8 cellular contexts compared by ENCODE assay signal in genomic region chr22:46054091-46054877, GRCh38.
DNase-seq lines count a peak whose midpoint lies in the region; ATAC-seq and TF ChIP-seq lines count a peak whose summit lies in the region.

No MANE protein-coding gene starts in this region.

- TF ChIP-seq POLR2A in HCT116 (IDR thresholded peaks at IDR 0.05; ENCODE audit: borderline replicate concordance, extremely low read depth, insufficient read depth, insufficient read length): peak; percentile 11

- no peak overlapping the region for H2AFZ ChIP-seq in HCT116 (ENCODE audit: low read depth, low read length, poor library complexity, severe bottlenecking)

- H3K27me3 Mint-ChIP-seq in CD14-positive monocyte (ENCODE audit: low read depth in 3 of 3) (no peaks in the 10 kb centered on the region), memory B cell (no peaks in the 10 kb centered on the region)

- H3K9ac ChIP-seq in HCT116 (ENCODE audit: low read length): peak overlapping the region; percentile 89

- H3K79me2 ChIP-seq in HCT116 (ENCODE audit: insufficient read depth, low read length): peaks cover 53% of the 10 kb centered on the region

- no peak for TF ChIP-seq RAD21 in HCT116 (IDR thresholded peaks at IDR 0.05; ENCODE audit: low read depth)

- H3K27me3 ChIP-seq in HCT116 (ENCODE audit: insufficient read depth, low read length): no peaks in the 10 kb centered on the region
- no peaks in the 10 kb centered on the region for H3K27me3 ChIP-seq in effector memory CD4-positive, alpha-beta T cell (replicated peaks; ENCODE audit: control insufficient read depth, insufficient read depth, low read length, poor library complexity, severe bottlenecking)

- H3K4me1 Mint-ChIP-seq in CD14-positive monocyte (peaks cover 76% of the 10 kb centered on the region), memory B cell (peaks cover 30% of the 10 kb centered on the region)

- H3K9me3 Mint-ChIP-seq in CD14-positive monocyte: peaks cover 0 to 2% (median 0%) of the 10 kb centered on the region in 7 donors
- no peaks in the 10 kb centered on the region for H3K9me3 Mint-ChIP-seq in memory B cell

- H3K36me3 Mint-ChIP-seq in CD14-positive monocyte (peaks cover 11 to 43% of the 10 kb centered on the region in 2 donors), memory B cell (no peaks in the 10 kb centered on the region)

- H3K4me2 ChIP-seq in HCT116 (ENCODE audit: low read length): peak overlapping the region; percentile 97

- POLR2A ChIA-PET in HCT116 (lab: Charles Lee): interaction anchor here (0.7 to 2.3 kb wide), 5 partner anchors 10 to 41 kb away, joined by 3 to 9 read pairs (median 5); no protein-coding TSS in a partner anchor

- DNase-seq in CD14-positive monocyte (ENCODE audit: low spot score): peak; percentile 45
- DNase-seq in HCT116 (ENCODE audit: low read depth, low spot score): no peak
- DNase-seq in UCSD-AML1 (lab: John Stamatoyannopoulos, UW; ENCODE audit: unreplicated experiment): peak; percentile 78
- peak in 2 of 3 donors; percentile 25 to 39 for DNase-seq in effector memory CD4-positive, alpha-beta T cell
- DNase-seq in memory B cell (ENCODE audit: low spot score in 2 of 2): peak in 1 of 2 donors; percentile 30
- DNase-seq in substantia nigra (lab: John Stamatoyannopoulos, UW): peak in 24 of 49 donors; percentile 68 to 93 (median 84)
- no peak for DNase-seq in NCI-H1092 treated with DMSO at 0.1 percent for 48 hours (lab: John Stamatoyannopoulos, UW)
- DNase-seq in midbrain (lab: John Stamatoyannopoulos, UW): no peak

- no TSS peak for BruUV-seq in HCT116 (replicated peaks; lab: Mats Ljungman, UMichigan)

- RAD21 ChIA-PET in HCT116 (lab: Charles Lee; ENCODE audit: low non-redundant PET in 1 of 2, low total read pairs in 2 of 2, uncharacterized antibody in 2 of 2, unreplicated experiment in 2 of 2): interaction anchor here in 1 of 2 experiments (1.1 kb wide), 1 partner anchor 47 kb away, joined by 3 read pairs; no protein-coding TSS in a partner anchor

- peak overlapping the region; percentile 70 to 78 for H3K4me3 ChIP-seq in HCT116 (replicated peaks in 1 of 2; ENCODE audit: low read depth in 1 of 2, low read length in 2 of 2)
- H3K4me3 ChIP-seq in effector memory CD4-positive, alpha-beta T cell (ENCODE audit: insufficient read depth, low read depth, low read length, poor library complexity, severe bottlenecking): peak overlapping the region; percentile 66

- no peaks in the 10 kb centered on the region for H3K9me3 ChIP-seq in HCT116 (ENCODE audit: control insufficient read depth in 1 of 2, insufficient read depth in 1 of 2, low read depth in 1 of 2, low read length in 2 of 2)
- no peaks in the 10 kb centered on the region for H3K9me3 ChIP-seq in effector memory CD4-positive, alpha-beta T cell (ENCODE audit: control insufficient read depth, low read length)

- H3K27ac Mint-ChIP-seq in CD14-positive monocyte: peak overlapping the region in 6 of 7 donors; percentile 77 to 92 (median 86)
- peak overlapping the region; percentile 81 for H3K27ac Mint-ChIP-seq in memory B cell

- H4K20me1 ChIP-seq in HCT116 (ENCODE audit: insufficient read depth): no peaks in the 10 kb centered on the region

- no peaks in the 10 kb centered on the region for H3K36me3 ChIP-seq in HCT116 (ENCODE audit: control insufficient read depth in 1 of 2, insufficient read depth in 2 of 2, low read length in 2 of 2)
- no peaks in the 10 kb centered on the region for H3K36me3 ChIP-seq in effector memory CD4-positive, alpha-beta T cell (ENCODE audit: control insufficient read depth, insufficient read depth, low read length)

- peak; percentile 56 for ATAC-seq in HCT116
- peak; percentile 24 for ATAC-seq in memory B cell (ENCODE audit: low read depth)

- H3K27ac ChIP-seq in HCT116 (ENCODE audit: low read depth, low read length): peak overlapping the region; percentile 85
- peak overlapping the region; percentile 88 for H3K27ac ChIP-seq in effector memory CD4-positive, alpha-beta T cell (ENCODE audit: insufficient read depth, low read length, poor library complexity, severe bottlenecking)
- peak overlapping the region; percentile 100 for H3K27ac ChIP-seq in substantia nigra (ENCODE audit: low read depth, low read length, poor library complexity, severe bottlenecking)

- peaks cover 19 to 27% of the 10 kb centered on the region in 2 experiments for H3K4me1 ChIP-seq in HCT116 (ENCODE audit: control insufficient read depth in 1 of 2, insufficient read depth in 2 of 2, low read length in 2 of 2)
- H3K4me1 ChIP-seq in effector memory CD4-positive, alpha-beta T cell (ENCODE audit: control insufficient read depth, insufficient read depth, low read length, poor library complexity, severe bottlenecking): peaks cover 35% of the 10 kb centered on the region

- TF ChIP-seq CTCF in CD14-positive monocyte (IDR thresholded peaks at IDR 0.05): no peak
- no peak for TF ChIP-seq CTCF in HCT116 (IDR thresholded peaks at IDR 0.05 in 2 of 3, conservative IDR thresholded peaks at IDR 0.05 in 1 of 3; ENCODE audit: borderline replicate concordance in 1 of 3, insufficient read depth in 1 of 3, low read depth in 2 of 3, low read length in 2 of 3)

- H3K9me2 ChIP-seq in HCT116 (ENCODE audit: insufficient read depth): no peaks in the 10 kb centered on the region

- H3K4me3 Mint-ChIP-seq in CD14-positive monocyte (peak overlapping the region; percentile 89 to 93), memory B cell (peak overlapping the region; percentile 96)

- intact Hi-C loops in CD14-positive monocyte (cut with micrococcal nuclease): loop anchor here in 1 of 2 donors (5.0 kb wide), 1 partner anchor 57 kb away; no protein-coding TSS in a partner anchor
- intact Hi-C loops in HCT116 (cut with micrococcal nuclease): no loop called here

- CTCF ChIA-PET in HCT116 (lab: Charles Lee): interaction anchor here (1.0 to 1.8 kb wide), 5 partner anchors 13 to 62 kb away, joined by 3 to 4 read pairs (median 3); no protein-coding TSS in a partner anchor

TF ChIP-seq in HCT116, 20 proteins besides CTCF, POLR2A, EP300 and RAD21:
- TF ChIP-seq SRF (IDR thresholded peaks at IDR 0.05; ENCODE audit: low read depth) (no peak), ZFX (IDR thresholded peaks at IDR 0.05) (peak; percentile 90)
TF ChIP-seq in HCT116: peak in this region for 1.

Comparison
In these comparisons a context has a peak if more than half of its experiments do, and no peak if none do; other contexts are left out.
1. DNase-seq: peak in CD14-positive monocyte (single experiment), UCSD-AML1 (single experiment) and effector memory CD4-positive, alpha-beta T cell (2 of 3); none in HCT116 (single experiment), NCI-H1092 treated with DMSO at 0.1 percent for 48 hours (single experiment) and midbrain (single experiment).
2. Peak in every context shown above with its lines, with median percentiles within 50 percentile points of each other: H3K27ac ChIP-seq.